1 cellular context compared by ENCODE assay signal in genomic region chr2:42339191-42339912, GRCh38.
A peak's percentile ranks its signal among the peaks of the same experiment; 100 is the strongest.
TF ChIP-seq lines count a peak whose summit lies in the region.

No MANE protein-coding gene starts in this region.

TF ChIP-seq in HepG2, 621 proteins besides CTCF, POLR2A, EP300 and RAD21 (continued from another document and continues in another):
- TF ChIP-seq ZNF142 (CRISPR knock-in tag; IDR thresholded peaks at IDR 0.05) (0 out of 2 replicates have a peak, but pooled peaks have one; percentile 12), ZEB1 (IDR thresholded peaks at IDR 0.05; ENCODE audit: insufficient replicate concordance, low read depth) (peak; percentile 0), NFIB (CRISPR knock-in tag; IDR thresholded peaks at IDR 0.05; ENCODE audit: borderline replicate concordance) (no peak), THYN1 (CRISPR knock-in tag; IDR thresholded peaks at IDR 0.05; ENCODE audit: borderline replicate concordance, low read depth) (0 out of 2 replicates have a peak, but pooled peaks have one; percentile 52), ZFP41 (CRISPR knock-in tag; IDR thresholded peaks at IDR 0.05; ENCODE audit: borderline replicate concordance) (no peak), SMYD3 (CRISPR knock-in tag; IDR thresholded peaks at IDR 0.05) (no peak), ARHGAP35 (CRISPR knock-in tag; IDR thresholded peaks at IDR 0.05; ENCODE audit: borderline replicate concordance) (no peak), GTF3A (CRISPR knock-in tag; conservative IDR thresholded peaks at IDR 0.05) (no peak), TEAD2 (CRISPR knock-in tag; IDR thresholded peaks at IDR 0.05) (0 out of 2 replicates have a peak, but pooled peaks have one; percentile 59), CHD4 (IDR thresholded peaks at IDR 0.05; ENCODE audit: borderline replicate concordance, low read length) (no peak), SRY (CRISPR knock-in tag; IDR thresholded peaks at IDR 0.05) (no peak), ZNF552 (CRISPR knock-in tag; IDR thresholded peaks at IDR 0.05; ENCODE audit: borderline replicate concordance) (no peak), ZNF720 (CRISPR knock-in tag; IDR thresholded peaks at IDR 0.05) (no peak), ZBTB10 (CRISPR knock-in tag; IDR thresholded peaks at IDR 0.05; ENCODE audit: borderline replicate concordance) (no peak), JUND (CRISPR knock-in tag; IDR thresholded peaks at IDR 0.05) (no peak), ZNF670 (CRISPR knock-in tag; IDR thresholded peaks at IDR 0.05; ENCODE audit: borderline replicate concordance) (0 out of 2 replicates have a peak, but pooled peaks have one; percentile 12), NR2F2 (IDR thresholded peaks at IDR 0.05; ENCODE audit: borderline replicate concordance, low read depth) (no peak), ZNF775 (CRISPR knock-in tag; IDR thresholded peaks at IDR 0.05; ENCODE audit: borderline replicate concordance) (no peak), AGO2 (optimal IDR thresholded peaks at IDR 0.05; ENCODE audit: low read depth, low read length) (peak; percentile 99), MZF1 (CRISPR knock-in tag; IDR thresholded peaks at IDR 0.05; ENCODE audit: borderline replicate concordance) (no peak), ZBTB7B (CRISPR knock-in tag; IDR thresholded peaks at IDR 0.05) (no peak), RBAK (CRISPR knock-in tag; IDR thresholded peaks at IDR 0.05) (no peak), SNRNP70 (IDR thresholded peaks at IDR 0.05; ENCODE audit: low read depth, low read length) (no peak), NFYC (CRISPR knock-in tag; IDR thresholded peaks at IDR 0.05) (no peak), KDM2A (CRISPR knock-in tag; IDR thresholded peaks at IDR 0.05; ENCODE audit: borderline replicate concordance, low read depth) (peak; percentile 56; the same call in 1 of the 2 replicates), KDM3A (CRISPR knock-in tag; IDR thresholded peaks at IDR 0.05; ENCODE audit: low read depth) (no peak), GATAD1 (CRISPR knock-in tag; IDR thresholded peaks at IDR 0.05) (no peak), BRD4 (CRISPR knock-in tag; IDR thresholded peaks at IDR 0.05) (no peak), TAF15 (IDR thresholded peaks at IDR 0.05; ENCODE audit: low read depth, low read length, poor library complexity, severe bottlenecking) (no peak)
- TF ChIP-seq, protein P1, sequence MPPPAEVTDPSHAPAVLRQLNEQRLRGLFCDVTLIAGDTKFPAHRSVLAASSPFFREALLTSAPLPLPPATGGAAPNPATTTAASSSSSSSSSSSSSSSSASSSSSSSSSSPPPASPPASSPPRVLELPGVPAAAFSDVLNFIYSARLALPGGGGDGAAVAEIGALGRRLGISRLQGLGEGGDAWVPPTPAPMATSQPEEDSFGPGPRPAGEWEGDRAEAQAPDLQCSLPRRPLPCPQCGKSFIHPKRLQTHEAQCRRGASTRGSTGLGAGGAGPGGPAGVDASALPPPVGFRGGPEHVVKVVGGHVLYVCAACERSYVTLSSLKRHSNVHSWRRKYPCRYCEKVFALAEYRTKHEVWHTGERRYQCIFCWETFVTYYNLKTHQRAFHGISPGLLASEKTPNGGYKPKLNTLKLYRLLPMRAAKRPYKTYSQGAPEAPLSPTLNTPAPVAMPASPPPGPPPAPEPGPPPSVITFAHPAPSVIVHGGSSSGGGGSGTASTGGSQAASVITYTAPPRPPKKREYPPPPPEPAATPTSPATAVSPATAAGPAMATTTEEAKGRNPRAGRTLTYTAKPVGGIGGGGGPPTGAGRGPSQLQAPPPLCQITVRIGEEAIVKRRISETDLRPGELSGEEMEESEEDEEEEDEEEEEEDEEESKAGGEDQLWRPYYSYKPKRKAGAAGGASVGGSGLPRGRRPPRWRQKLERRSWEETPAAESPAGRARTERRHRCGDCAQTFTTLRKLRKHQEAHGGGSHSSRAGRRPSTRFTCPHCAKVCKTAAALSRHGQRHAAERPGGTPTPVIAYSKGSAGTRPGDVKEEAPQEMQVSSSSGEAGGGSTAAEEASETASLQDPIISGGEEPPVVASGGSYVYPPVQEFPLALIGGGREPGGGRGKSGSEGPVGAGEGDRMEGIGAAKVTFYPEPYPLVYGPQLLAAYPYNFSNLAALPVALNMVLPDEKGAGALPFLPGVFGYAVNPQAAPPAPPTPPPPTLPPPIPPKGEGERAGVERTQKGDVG (CRISPR knock-in tag; IDR thresholded peaks at IDR 0.05; ENCODE audit: borderline replicate concordance), result no peak
- TF ChIP-seq, protein P2, sequence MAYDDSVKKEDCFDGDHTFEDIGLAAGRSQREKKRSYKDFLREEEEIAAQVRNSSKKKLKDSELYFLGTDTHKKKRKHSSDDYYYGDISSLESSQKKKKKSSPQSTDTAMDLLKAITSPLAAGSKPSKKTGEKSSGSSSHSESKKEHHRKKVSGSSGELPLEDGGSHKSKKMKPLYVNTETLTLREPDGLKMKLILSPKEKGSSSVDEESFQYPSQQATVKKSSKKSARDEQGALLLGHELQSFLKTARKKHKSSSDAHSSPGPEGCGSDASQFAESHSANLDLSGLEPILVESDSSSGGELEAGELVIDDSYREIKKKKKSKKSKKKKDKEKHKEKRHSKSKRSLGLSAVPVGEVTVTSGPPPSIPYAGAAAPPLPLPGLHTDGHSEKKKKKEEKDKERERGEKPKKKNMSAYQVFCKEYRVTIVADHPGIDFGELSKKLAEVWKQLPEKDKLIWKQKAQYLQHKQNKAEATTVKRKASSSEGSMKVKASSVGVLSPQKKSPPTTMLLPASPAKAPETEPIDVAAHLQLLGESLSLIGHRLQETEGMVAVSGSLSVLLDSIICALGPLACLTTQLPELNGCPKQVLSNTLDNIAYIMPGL (CRISPR knock-in tag; IDR thresholded peaks at IDR 0.05; ENCODE audit: borderline replicate concordance in 1 of 2, low read depth in 1 of 2), result no peak
- TF ChIP-seq, protein P3, sequence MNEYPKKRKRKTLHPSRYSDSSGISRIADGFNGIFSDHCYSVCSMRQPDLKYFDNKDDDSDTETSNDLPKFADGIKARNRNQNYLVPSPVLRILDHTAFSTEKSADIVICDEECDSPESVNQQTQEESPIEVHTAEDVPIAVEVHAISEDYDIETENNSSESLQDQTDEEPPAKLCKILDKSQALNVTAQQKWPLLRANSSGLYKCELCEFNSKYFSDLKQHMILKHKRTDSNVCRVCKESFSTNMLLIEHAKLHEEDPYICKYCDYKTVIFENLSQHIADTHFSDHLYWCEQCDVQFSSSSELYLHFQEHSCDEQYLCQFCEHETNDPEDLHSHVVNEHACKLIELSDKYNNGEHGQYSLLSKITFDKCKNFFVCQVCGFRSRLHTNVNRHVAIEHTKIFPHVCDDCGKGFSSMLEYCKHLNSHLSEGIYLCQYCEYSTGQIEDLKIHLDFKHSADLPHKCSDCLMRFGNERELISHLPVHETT (CRISPR knock-in tag; conservative IDR thresholded peaks at IDR 0.05), result no peak
- TF ChIP-seq, protein P4, sequence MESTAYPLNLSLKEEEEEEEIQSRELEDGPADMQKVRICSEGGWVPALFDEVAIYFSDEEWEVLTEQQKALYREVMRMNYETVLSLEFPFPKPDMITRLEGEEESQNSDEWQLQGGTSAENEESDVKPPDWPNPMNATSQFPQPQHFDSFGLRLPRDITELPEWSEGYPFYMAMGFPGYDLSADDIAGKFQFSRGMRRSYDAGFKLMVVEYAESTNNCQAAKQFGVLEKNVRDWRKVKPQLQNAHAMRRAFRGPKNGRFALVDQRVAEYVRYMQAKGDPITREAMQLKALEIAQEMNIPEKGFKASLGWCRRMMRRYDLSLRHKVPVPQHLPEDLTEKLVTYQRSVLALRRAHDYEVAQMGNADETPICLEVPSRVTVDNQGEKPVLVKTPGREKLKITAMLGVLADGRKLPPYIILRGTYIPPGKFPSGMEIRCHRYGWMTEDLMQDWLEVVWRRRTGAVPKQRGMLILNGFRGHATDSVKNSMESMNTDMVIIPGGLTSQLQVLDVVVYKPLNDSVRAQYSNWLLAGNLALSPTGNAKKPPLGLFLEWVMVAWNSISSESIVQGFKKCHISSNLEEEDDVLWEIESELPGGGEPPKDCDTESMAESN (CRISPR knock-in tag; conservative IDR thresholded peaks at IDR 0.05), result no peak
- TF ChIP-seq, protein P5, sequence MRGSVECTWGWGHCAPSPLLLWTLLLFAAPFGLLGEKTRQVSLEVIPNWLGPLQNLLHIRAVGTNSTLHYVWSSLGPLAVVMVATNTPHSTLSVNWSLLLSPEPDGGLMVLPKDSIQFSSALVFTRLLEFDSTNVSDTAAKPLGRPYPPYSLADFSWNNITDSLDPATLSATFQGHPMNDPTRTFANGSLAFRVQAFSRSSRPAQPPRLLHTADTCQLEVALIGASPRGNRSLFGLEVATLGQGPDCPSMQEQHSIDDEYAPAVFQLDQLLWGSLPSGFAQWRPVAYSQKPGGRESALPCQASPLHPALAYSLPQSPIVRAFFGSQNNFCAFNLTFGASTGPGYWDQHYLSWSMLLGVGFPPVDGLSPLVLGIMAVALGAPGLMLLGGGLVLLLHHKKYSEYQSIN (CRISPR knock-in tag; IDR thresholded peaks at IDR 0.05; ENCODE audit: borderline replicate concordance), result no peak
- TF ChIP-seq, protein P6, sequence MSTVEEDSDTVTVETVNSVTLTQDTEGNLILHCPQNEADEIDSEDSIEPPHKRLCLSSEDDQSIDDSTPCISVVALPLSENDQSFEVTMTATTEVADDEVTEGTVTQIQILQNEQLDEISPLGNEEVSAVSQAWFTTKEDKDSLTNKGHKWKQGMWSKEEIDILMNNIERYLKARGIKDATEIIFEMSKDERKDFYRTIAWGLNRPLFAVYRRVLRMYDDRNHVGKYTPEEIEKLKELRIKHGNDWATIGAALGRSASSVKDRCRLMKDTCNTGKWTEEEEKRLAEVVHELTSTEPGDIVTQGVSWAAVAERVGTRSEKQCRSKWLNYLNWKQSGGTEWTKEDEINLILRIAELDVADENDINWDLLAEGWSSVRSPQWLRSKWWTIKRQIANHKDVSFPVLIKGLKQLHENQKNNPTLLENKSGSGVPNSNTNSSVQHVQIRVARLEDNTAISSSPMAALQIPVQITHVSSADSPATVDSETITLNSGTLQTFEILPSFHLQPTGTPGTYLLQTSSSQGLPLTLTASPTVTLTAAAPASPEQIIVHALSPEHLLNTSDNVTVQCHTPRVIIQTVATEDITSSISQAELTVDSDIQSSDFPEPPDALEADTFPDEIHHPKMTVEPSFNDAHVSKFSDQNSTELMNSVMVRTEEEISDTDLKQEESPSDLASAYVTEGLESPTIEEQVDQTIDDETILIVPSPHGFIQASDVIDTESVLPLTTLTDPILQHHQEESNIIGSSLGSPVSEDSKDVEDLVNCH (CRISPR knock-in tag; IDR thresholded peaks at IDR 0.05), result no peak
- TF ChIP-seq, protein P7, sequence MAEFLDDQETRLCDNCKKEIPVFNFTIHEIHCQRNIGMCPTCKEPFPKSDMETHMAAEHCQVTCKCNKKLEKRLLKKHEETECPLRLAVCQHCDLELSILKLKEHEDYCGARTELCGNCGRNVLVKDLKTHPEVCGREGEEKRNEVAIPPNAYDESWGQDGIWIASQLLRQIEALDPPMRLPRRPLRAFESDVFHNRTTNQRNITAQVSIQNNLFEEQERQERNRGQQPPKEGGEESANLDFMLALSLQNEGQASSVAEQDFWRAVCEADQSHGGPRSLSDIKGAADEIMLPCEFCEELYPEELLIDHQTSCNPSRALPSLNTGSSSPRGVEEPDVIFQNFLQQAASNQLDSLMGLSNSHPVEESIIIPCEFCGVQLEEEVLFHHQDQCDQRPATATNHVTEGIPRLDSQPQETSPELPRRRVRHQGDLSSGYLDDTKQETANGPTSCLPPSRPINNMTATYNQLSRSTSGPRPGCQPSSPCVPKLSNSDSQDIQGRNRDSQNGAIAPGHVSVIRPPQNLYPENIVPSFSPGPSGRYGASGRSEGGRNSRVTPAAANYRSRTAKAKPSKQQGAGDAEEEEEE (CRISPR knock-in tag; IDR thresholded peaks at IDR 0.05; ENCODE audit: borderline replicate concordance), result no peak
